In the genomic region with DNA sequence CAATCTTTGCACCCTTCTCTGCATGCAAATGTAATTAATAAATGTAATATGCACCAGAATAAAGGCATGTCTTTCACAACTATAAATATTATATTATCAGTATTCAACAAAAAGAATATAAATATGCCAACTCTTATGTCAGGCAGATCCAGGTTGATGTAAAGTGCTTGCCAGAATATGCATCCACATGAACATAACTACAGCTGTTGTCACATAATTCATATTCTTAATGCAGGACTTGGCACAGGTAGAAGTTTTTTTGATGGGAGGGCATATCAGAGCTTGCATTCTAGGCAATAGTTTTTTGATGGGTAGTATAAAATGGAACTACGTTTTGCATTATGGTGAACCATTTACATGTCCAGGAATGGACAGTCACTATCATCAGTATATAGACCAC, we compare ENCODE assay signal across 1 cellular context.
TF ChIP-seq lines count a peak whose summit lies in the region.

No MANE protein-coding gene starts in this region.

TF ChIP-seq in SK-N-SH, 30 proteins besides CTCF, POLR2A, EP300 and RAD21 (continued from another document):
- TF ChIP-seq NRF1 (IDR thresholded peaks at IDR 0.05; ENCODE audit: low read depth, low read length) (no peak), RFX5 (IDR thresholded peaks at IDR 0.05; ENCODE audit: low read length) (no peak)
